Comparison of ENCODE assay signal across 11 cellular contexts in the genomic region with DNA sequence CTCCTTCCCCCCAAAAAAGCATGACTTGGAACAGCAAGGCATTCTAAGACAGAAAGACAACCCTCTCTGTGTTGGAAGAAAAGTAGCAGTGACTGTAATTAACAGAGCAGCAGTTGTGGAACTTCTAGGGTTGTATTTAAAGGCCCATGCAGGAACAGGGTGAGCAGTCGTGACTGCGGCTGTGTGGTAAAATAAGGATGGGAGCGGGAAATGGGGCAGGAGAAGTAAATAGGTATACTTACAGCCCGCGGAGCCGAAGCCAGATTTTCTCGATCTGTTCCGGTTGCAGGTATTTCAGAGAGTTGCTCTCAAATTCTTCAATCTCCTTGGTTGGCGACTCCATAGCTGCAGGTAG. TPM values are rescaled to one million over a fixed set of nuclear protein-coding genes. Genes with fewer than 3 reads are reported as not detected.
A peak's percentile ranks its signal among the peaks of the same experiment; 100 is the strongest.
DNase-seq lines count a peak whose midpoint lies in the region; ATAC-seq, FAIRE-seq and TF ChIP-seq lines count a peak whose summit lies in the region.
"Had no signal": no experiment of that assay in that cellular context is flagged by ENCODE, and none has a peak within 500 bp of the region (broad histone marks: within the 10 kb centered on the region; RNA-seq: fewer than 3 reads in every experiment).

No MANE protein-coding gene starts in this region.

- intact Hi-C loops in Right ventricle myocardium inferior (cut with DNase I) = loop anchor here (2.0 to 5.0 kb wide), 3 partner anchors 33 to 188 kb away; no protein-coding TSS in a partner anchor
- intact Hi-C loops in cardiac septum (cut with DNase I) = loop anchor here (2.0 kb wide), 2 partner anchors 93 to 187 kb away; no protein-coding TSS in a partner anchor
- intact Hi-C loops in vagina (cut with DNase I) = no loop called here

- H2AFZ ChIP-seq in neural progenitor cell (replicated peaks) = peak overlapping the region; percentile 99

- no peak for TF ChIP-seq CTCF in neural progenitor cell (IDR thresholded peaks at IDR 0.05)
- no peak for TF ChIP-seq CTCF in vagina (IDR thresholded peaks at IDR 0.05)

- peak overlapping the region; percentile 100 for H3K4me2 ChIP-seq in neural progenitor cell

- no peaks in the 10 kb centered on the region for H3K36me3 Mint-ChIP-seq in neural progenitor cell
- H3K36me3 Mint-ChIP-seq: naive thymus-derived CD8-positive, alpha-beta T cell had no signal

- H3K27me3 Mint-ChIP-seq in neural progenitor cell (ENCODE audit: insufficient read depth, low read depth) = peaks cover 34% of the 10 kb centered on the region

- no peaks in the 10 kb centered on the region for H3K9me3 Mint-ChIP-seq in neural progenitor cell

- no peak overlapping the region for H3K27ac Mint-ChIP-seq in neural progenitor cell
- H3K27ac Mint-ChIP-seq: naive thymus-derived CD8-positive, alpha-beta T cell had no signal

- H3K27ac ChIP-seq in neural progenitor cell (no peak overlapping the region), vagina (no peak overlapping the region)

- ATAC-seq in Right ventricle myocardium inferior (peak; percentile 1), GM19463 (IDR thresholded peaks at IDR 0.05; ENCODE audit: unreplicated experiment) (no peak), HG03571 (IDR thresholded peaks at IDR 0.05; ENCODE audit: unreplicated experiment) (no peak)
- ATAC-seq: naive thymus-derived CD8-positive, alpha-beta T cell had no signal

- H3K79me2 ChIP-seq in neural progenitor cell (ENCODE audit: low read depth) = no peaks in the 10 kb centered on the region

- H3K4me1 Mint-ChIP-seq in neural progenitor cell = peaks cover 29% of the 10 kb centered on the region

- H3K27me3 ChIP-seq in neural progenitor cell (peaks cover 100% of the 10 kb centered on the region), vagina (no peaks in the 10 kb centered on the region)

- no peak overlapping the region for H3K9ac ChIP-seq in neural progenitor cell

- H3F3A ChIP-seq in neural progenitor cell (ENCODE audit: low read depth) = no peaks in the 10 kb centered on the region

- no peak for TF ChIP-seq POLR2A in vagina (IDR thresholded peaks at IDR 0.05)

- DNase-seq in Right ventricle myocardium inferior (ENCODE audit: missing footprints) (no peak), cardiac septum (ENCODE audit: low spot score) (no peak), globus pallidus (ENCODE audit: low spot score) (peak; percentile 58), neural progenitor cell (ENCODE audit: low spot score) (no peak), vagina (ENCODE audit: extremely low spot score in 2 of 2) (peak in 1 of 2 donors; percentile 82), RCC 7860 (ENCODE audit: low spot score) (no peak)
- DNase-seq: activated gamma-delta T cell treated with Interleukin-2 at 50 U/mL for 16 hours; naive thymus-derived CD8-positive, alpha-beta T cell had no signal

- peak overlapping the region; percentile 80 for H3K4me3 ChIP-seq in neural progenitor cell
- peak overlapping the region; percentile 31 to 58 for H3K4me3 ChIP-seq in vagina

- no peaks in the 10 kb centered on the region for H4K20me1 ChIP-seq in neural progenitor cell (ENCODE audit: low read depth)

- H3K36me3 ChIP-seq in neural progenitor cell (no peaks in the 10 kb centered on the region), vagina (no peaks in the 10 kb centered on the region)

- FAIRE-seq in RCC 7860 (lab: Jason Lieb, UNC) = no peak
- FAIRE-seq: A204.1 had no signal

- peak overlapping the region; percentile 91 for H3K4me3 Mint-ChIP-seq in neural progenitor cell
- H3K4me3 Mint-ChIP-seq: naive thymus-derived CD8-positive, alpha-beta T cell had no signal

- H3K4me1 ChIP-seq in neural progenitor cell = no peaks in the 10 kb centered on the region
- H3K4me1 ChIP-seq in vagina = peaks cover 7% of the 10 kb centered on the region

- no peaks in the 10 kb centered on the region for H3K9me3 ChIP-seq in neural progenitor cell (ENCODE audit: low read depth)
- no peaks in the 10 kb centered on the region for H3K9me3 ChIP-seq in vagina

RNA-seq across cellular contexts. Expression of a gene that starts 0.2 kb away (rescaled TPM):
- total RNA-seq in Right ventricle myocardium inferior (198 TPM), cardiac septum (220 TPM), neural progenitor cell (ENCODE audit: low replicate concordance) (0.54 and 0.56 TPM in 2 replicates), vagina (19.2 TPM)
- total RNA-seq: naive thymus-derived CD8-positive, alpha-beta T cell had no signal

Comparison
In these comparisons a context has a peak if more than half of its experiments do, and no peak if none do; other contexts are left out.
1. RNA of a gene that starts 0.2 kb away (total RNA-seq): 220 TPM in cardiac septum (single experiment), 198 TPM in Right ventricle myocardium inferior (single experiment) and 19.2 TPM in vagina (single experiment); 0.54 to 0.56 TPM in neural progenitor cell; every median in the first group is over 10 times any median in the second.